In genomic region chr9:16170119-16170518, GRCh38 we compare ENCODE assay signal across 4 cellular contexts.
A peak's percentile ranks its signal among the peaks of the same experiment; 100 is the strongest.
TF ChIP-seq lines count a peak whose summit lies in the region.

No MANE protein-coding gene starts in this region.

TF ChIP-seq in HepG2, 621 proteins besides CTCF, POLR2A, EP300 and RAD21:
- TF ChIP-seq, protein P1, sequence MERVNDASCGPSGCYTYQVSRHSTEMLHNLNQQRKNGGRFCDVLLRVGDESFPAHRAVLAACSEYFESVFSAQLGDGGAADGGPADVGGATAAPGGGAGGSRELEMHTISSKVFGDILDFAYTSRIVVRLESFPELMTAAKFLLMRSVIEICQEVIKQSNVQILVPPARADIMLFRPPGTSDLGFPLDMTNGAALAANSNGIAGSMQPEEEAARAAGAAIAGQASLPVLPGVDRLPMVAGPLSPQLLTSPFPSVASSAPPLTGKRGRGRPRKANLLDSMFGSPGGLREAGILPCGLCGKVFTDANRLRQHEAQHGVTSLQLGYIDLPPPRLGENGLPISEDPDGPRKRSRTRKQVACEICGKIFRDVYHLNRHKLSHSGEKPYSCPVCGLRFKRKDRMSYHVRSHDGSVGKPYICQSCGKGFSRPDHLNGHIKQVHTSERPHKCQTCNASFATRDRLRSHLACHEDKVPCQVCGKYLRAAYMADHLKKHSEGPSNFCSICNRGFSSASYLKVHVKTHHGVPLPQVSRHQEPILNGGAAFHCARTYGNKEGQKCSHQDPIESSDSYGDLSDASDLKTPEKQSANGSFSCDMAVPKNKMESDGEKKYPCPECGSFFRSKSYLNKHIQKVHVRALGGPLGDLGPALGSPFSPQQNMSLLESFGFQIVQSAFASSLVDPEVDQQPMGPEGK (CRISPR knock-in tag; IDR thresholded peaks at IDR 0.05), result no peak
- TF ChIP-seq MAFF (IDR thresholded peaks at IDR 0.05; ENCODE audit: low read depth, low read length) (no peak), ZNF660 (CRISPR knock-in tag; IDR thresholded peaks at IDR 0.05; ENCODE audit: borderline replicate concordance, low read depth) (no peak), CREB1 (IDR thresholded peaks at IDR 0.05) (peak; percentile 56; the same call in 1 of the 2 replicates), CREB1 (CRISPR knock-in tag; IDR thresholded peaks at IDR 0.05) (no peak), MLLT10 (CRISPR knock-in tag; IDR thresholded peaks at IDR 0.05) (no peak), NCOA1 (CRISPR knock-in tag; IDR thresholded peaks at IDR 0.05) (no peak), MTF2 (CRISPR knock-in tag; IDR thresholded peaks at IDR 0.05; ENCODE audit: borderline replicate concordance) (no peak), ZZZ3 (CRISPR knock-in tag; IDR thresholded peaks at IDR 0.05; ENCODE audit: borderline replicate concordance) (no peak), ATF7 (IDR thresholded peaks at IDR 0.05) (peak; percentile 92), ATF7 (CRISPR knock-in tag; IDR thresholded peaks at IDR 0.05) (no peak), CBX2 (IDR thresholded peaks at IDR 0.05; ENCODE audit: low read depth, low read length) (no peak), CBX2 (CRISPR knock-in tag; IDR thresholded peaks at IDR 0.05; ENCODE audit: low read depth) (no peak)

TF ChIP-seq in HEK293, 187 proteins besides CTCF, POLR2A, EP300 and RAD21:
- TF ChIP-seq, protein P2, sequence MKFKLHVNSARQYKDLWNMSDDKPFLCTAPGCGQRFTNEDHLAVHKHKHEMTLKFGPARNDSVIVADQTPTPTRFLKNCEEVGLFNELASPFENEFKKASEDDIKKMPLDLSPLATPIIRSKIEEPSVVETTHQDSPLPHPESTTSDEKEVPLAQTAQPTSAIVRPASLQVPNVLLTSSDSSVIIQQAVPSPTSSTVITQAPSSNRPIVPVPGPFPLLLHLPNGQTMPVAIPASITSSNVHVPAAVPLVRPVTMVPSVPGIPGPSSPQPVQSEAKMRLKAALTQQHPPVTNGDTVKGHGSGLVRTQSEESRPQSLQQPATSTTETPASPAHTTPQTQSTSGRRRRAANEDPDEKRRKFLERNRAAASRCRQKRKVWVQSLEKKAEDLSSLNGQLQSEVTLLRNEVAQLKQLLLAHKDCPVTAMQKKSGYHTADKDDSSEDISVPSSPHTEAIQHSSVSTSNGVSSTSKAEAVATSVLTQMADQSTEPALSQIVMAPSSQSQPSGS (tag by site-specific recombination; IDR thresholded peaks at IDR 0.05; ENCODE audit: low read depth), result peak; percentile 41; the same call in 1 of the 2 replicates
- no peak for TF ChIP-seq SALL2 (tag by site-specific recombination; IDR thresholded peaks at IDR 0.05; ENCODE audit: borderline replicate concordance)

TF ChIP-seq in GM12878, 131 proteins besides CTCF, POLR2A, EP300 and RAD21:
- no peak for TF ChIP-seq MTA3 (IDR thresholded peaks at IDR 0.05; ENCODE audit: borderline replicate concordance, low read length)
- no peak for TF ChIP-seq SPI1 (IDR thresholded peaks at IDR 0.05; ENCODE audit: borderline replicate concordance, insufficient read depth, low read depth, low read length)
- TF ChIP-seq EZH2 (IDR thresholded peaks at IDR 0.05; ENCODE audit: borderline replicate concordance, control insufficient read depth, low read depth, low read length), result no peak
- TF ChIP-seq, protein P3, sequence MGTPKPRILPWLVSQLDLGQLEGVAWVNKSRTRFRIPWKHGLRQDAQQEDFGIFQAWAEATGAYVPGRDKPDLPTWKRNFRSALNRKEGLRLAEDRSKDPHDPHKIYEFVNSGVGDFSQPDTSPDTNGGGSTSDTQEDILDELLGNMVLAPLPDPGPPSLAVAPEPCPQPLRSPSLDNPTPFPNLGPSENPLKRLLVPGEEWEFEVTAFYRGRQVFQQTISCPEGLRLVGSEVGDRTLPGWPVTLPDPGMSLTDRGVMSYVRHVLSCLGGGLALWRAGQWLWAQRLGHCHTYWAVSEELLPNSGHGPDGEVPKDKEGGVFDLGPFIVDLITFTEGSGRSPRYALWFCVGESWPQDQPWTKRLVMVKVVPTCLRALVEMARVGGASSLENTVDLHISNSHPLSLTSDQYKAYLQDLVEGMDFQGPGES (IDR thresholded peaks at IDR 0.05), result no peak
- no peak for TF ChIP-seq SMAD5 (IDR thresholded peaks at IDR 0.05; ENCODE audit: low read depth)
- peak; percentile 65 for TF ChIP-seq ATF7 (IDR thresholded peaks at IDR 0.05; ENCODE audit: low read depth)

TF ChIP-seq in K562, 482 proteins besides CTCF, POLR2A, EP300 and RAD21:
- TF ChIP-seq, protein P4, sequence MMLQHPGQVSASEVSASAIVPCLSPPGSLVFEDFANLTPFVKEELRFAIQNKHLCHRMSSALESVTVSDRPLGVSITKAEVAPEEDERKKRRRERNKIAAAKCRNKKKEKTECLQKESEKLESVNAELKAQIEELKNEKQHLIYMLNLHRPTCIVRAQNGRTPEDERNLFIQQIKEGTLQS (IDR thresholded peaks at IDR 0.05), result peak; percentile 16; the same call in 1 of the 2 replicates
- TF ChIP-seq, protein P4 (CRISPR knock-in tag; conservative IDR thresholded peaks at IDR 0.05), result no peak
- no peak for TF ChIP-seq TSHZ1 (CRISPR knock-in tag; IDR thresholded peaks at IDR 0.05)
